8 cellular contexts compared by ENCODE assay signal in the genomic region with DNA sequence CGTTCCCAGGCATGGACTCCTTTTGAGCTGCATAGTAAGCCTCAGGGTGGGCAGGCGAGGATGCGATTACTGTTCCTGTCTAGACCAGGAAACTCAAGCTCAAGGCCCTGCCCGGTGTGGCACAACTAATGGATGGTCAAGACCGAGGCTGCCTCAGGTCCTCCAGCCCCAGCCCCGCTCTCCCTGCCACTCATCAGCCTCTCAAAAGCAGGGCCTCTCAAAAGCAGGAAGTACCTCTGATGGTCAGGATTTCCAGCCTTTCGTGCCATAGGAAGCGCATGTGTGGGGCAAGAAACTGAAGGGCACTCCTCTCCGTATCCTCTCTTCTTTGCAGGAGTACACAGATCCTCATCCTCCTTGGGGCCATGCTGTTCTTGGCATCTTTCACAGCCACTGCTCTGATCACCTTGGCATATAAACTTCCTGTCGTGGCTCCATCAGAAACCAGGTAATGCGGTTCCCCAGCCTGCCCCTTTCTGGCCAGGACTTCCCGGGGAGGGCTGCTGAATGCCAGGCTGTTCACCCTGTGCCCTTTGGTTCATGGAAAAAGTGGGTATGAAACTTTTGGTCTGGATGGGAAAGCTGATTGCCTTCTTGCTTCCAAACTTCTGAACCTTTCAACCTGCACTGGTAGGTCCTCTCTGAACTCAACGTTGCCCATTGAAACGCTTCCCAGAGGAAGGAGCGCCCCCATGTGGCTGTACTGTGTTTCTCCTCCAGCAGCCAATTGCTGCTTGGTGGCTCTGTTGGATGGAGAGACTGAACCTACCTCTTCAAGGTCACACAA.
A peak's percentile ranks its signal among the peaks of the same experiment; 100 is the strongest.
DNase-seq lines count a peak whose midpoint lies in the region; ATAC-seq, FAIRE-seq and TF ChIP-seq lines count a peak whose summit lies in the region.

No MANE protein-coding gene starts in this region.

- H3K9me2 ChIP-seq in DOHH2 (replicated peaks; ENCODE audit: control insufficient read depth, low read length) = no peaks in the 10 kb centered on the region

- no peaks in the 10 kb centered on the region for H3K27me3 Mint-ChIP-seq in mesothelial cell of epicardium (ENCODE audit: low read depth)

- peak; percentile 43 to 71 for DNase-seq in NCI-H1930 (lab: John Stamatoyannopoulos, UW)
- DNase-seq in endothelial cell of umbilical vein (ENCODE audit: low read depth, low spot score) = peak; percentile 76
- DNase-seq in mesothelial cell of epicardium (ENCODE audit: low spot score in 2 of 2, unreplicated experiment in 2 of 2) = peak; percentile 71 to 86
- no peak for DNase-seq in Ammon's horn (ENCODE audit: low spot score)
- DNase-seq in DMS79 (lab: John Stamatoyannopoulos, UW) = no peak

- H3F3A ChIP-seq in DOHH2 (ENCODE audit: control insufficient read depth, insufficient read depth) = no peaks in the 10 kb centered on the region

- no peaks in the 10 kb centered on the region for H4K20me1 ChIP-seq in DOHH2 (ENCODE audit: control insufficient read depth, insufficient read depth, low read depth, low read length)
- H4K20me1 ChIP-seq in endothelial cell of umbilical vein (replicated peaks; ENCODE audit: control insufficient read depth, extremely low read depth, insufficient read depth, low read length) = no peaks in the 10 kb centered on the region

- TF ChIP-seq POLR2A in endothelial cell of umbilical vein (IDR thresholded peaks at IDR 0.05; ENCODE audit: low read depth, low read length) = no peak

- no peak overlapping the region for H3K27ac ChIP-seq in DOHH2 (ENCODE audit: low read depth, low read length)
- H3K27ac ChIP-seq in VCaP = peak overlapping the region; percentile 94
- no peak overlapping the region for H3K27ac ChIP-seq in endothelial cell of umbilical vein (ENCODE audit: insufficient read depth, low read depth, low read length)

- H3K9me3 ChIP-seq in DOHH2 (ENCODE audit: control insufficient read depth, insufficient read depth, low read length) = no peaks in the 10 kb centered on the region
- H3K9me3 ChIP-seq in endothelial cell of umbilical vein (replicated peaks; ENCODE audit: control insufficient read depth, insufficient read depth, low read length) = no peaks in the 10 kb centered on the region

- H3K27me3 ChIP-seq in DOHH2 (ENCODE audit: control insufficient read depth, low read length) (no peaks in the 10 kb centered on the region; the same call in 1 of the 2 replicates), endothelial cell of umbilical vein (ENCODE audit: control insufficient read depth in 2 of 2, insufficient read depth in 2 of 2, low read length in 2 of 2) (peaks cover 0 to 3% of the 10 kb centered on the region in 2 experiments)

- dilution Hi-C loops in endothelial cell of umbilical vein (cut with MboI; ENCODE audit: extremely low pct_ligation_motif_present, low sequenced_read_pairs) = loop anchor here (25.0 kb wide), 1 partner anchor 270 kb away; no protein-coding TSS in a partner anchor

- POLR2A ChIA-PET in endothelial cell of umbilical vein (lab: Charles Lee) = no interaction called here

- TF ChIP-seq CTCF in DOHH2 (IDR thresholded peaks at IDR 0.05; ENCODE audit: low read depth, low read length, poor library complexity, severe bottlenecking) = peak; percentile 96
- peak; percentile 43; the same call in 1 of the 2 replicates for TF ChIP-seq CTCF in VCaP (conservative IDR thresholded peaks at IDR 0.05)
- peak; percentile 77 to 87 for TF ChIP-seq CTCF in endothelial cell of umbilical vein (IDR thresholded peaks at IDR 0.05; ENCODE audit: extremely low read depth in 1 of 2, insufficient read depth in 1 of 2, low read depth in 1 of 2, low read length in 2 of 2)
- peak; percentile 82 for TF ChIP-seq CTCF in mesothelial cell of epicardium (IDR thresholded peaks at IDR 0.05; ENCODE audit: unreplicated experiment)

- no peaks in the 10 kb centered on the region for H3K9me1 ChIP-seq in endothelial cell of umbilical vein (replicated peaks; ENCODE audit: control insufficient read depth, extremely low read depth, insufficient read depth, low read length)

- no TSS peak for BruUV-seq in endothelial cell of umbilical vein (replicated peaks; lab: Mats Ljungman, UMichigan)

- no peaks in the 10 kb centered on the region for H3K36me3 Mint-ChIP-seq in mesothelial cell of epicardium

- peak; percentile 70 for FAIRE-seq in endothelial cell of umbilical vein (lab: Jason Lieb, UNC)

- no peak overlapping the region for H3K9ac ChIP-seq in endothelial cell of umbilical vein (replicated peaks; ENCODE audit: extremely low read depth, insufficient read depth, low read length)

- H3K27ac Mint-ChIP-seq in mesothelial cell of epicardium = no peak overlapping the region

- H3K4me3 ChIP-seq in DOHH2 (ENCODE audit: low read length) = no peak overlapping the region
- H3K4me3 ChIP-seq in endothelial cell of umbilical vein (replicated peaks in 1 of 3; ENCODE audit: insufficient read depth in 1 of 3, low read depth in 1 of 3, low read length in 3 of 3) = no peak overlapping the region

- no peaks in the 10 kb centered on the region for H3K79me2 ChIP-seq in DOHH2 (ENCODE audit: control insufficient read depth, low read length)
- no peaks in the 10 kb centered on the region for H3K79me2 ChIP-seq in endothelial cell of umbilical vein (ENCODE audit: control insufficient read depth, insufficient read depth, low read length)

- CTCF ChIA-PET in endothelial cell of umbilical vein (lab: Charles Lee) = interaction anchor here (0.6 to 18.8 kb wide), 8 partner anchors 9 to 282 kb away, joined by 3 to 994 read pairs (median 3); no protein-coding TSS in a partner anchor

- no peak overlapping the region for H2AFZ ChIP-seq in endothelial cell of umbilical vein (ENCODE audit: low read depth, low read length)

- H3K9me3 Mint-ChIP-seq in mesothelial cell of epicardium = no peaks in the 10 kb centered on the region

- peaks cover 20% of the 10 kb centered on the region for H3K4me1 Mint-ChIP-seq in mesothelial cell of epicardium

- peak overlapping the region; percentile 13; the same call in 1 of the 2 replicates for H3K4me2 ChIP-seq in DOHH2 (ENCODE audit: low read length)
- no peak overlapping the region for H3K4me2 ChIP-seq in endothelial cell of umbilical vein (ENCODE audit: insufficient read depth, low read length)

- intact Hi-C loops in endothelial cell of umbilical vein (cut with micrococcal nuclease) = loop anchor here (1.0 to 2.0 kb wide), 5 partner anchors 64 to 289 kb away; a partner anchor contains a TSS

- no peak overlapping the region for H3K4me3 Mint-ChIP-seq in mesothelial cell of epicardium

- H3K36me3 ChIP-seq in DOHH2 (ENCODE audit: control insufficient read depth, low read length) = no peaks in the 10 kb centered on the region
- H3K36me3 ChIP-seq in endothelial cell of umbilical vein (ENCODE audit: control insufficient read depth in 2 of 2, extremely low read depth in 1 of 2, insufficient read depth in 2 of 2, low read length in 2 of 2) = no peaks in the 10 kb centered on the region

- peaks cover 19% of the 10 kb centered on the region for H3K4me1 ChIP-seq in DOHH2 (ENCODE audit: control insufficient read depth, low read length)
- no peaks in the 10 kb centered on the region for H3K4me1 ChIP-seq in endothelial cell of umbilical vein (ENCODE audit: control insufficient read depth, extremely low read depth, insufficient read depth, low read length)

- peak; percentile 47 for ATAC-seq in GM21786 (IDR thresholded peaks at IDR 0.05; ENCODE audit: unreplicated experiment)

TF ChIP-seq in endothelial cell of umbilical vein, 7 proteins besides CTCF, POLR2A, EP300 and RAD21:
- TF ChIP-seq, protein P1, sequence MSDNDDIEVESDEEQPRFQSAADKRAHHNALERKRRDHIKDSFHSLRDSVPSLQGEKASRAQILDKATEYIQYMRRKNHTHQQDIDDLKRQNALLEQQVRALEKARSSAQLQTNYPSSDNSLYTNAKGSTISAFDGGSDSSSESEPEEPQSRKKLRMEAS (IDR thresholded peaks at IDR 0.05; ENCODE audit: insufficient read depth, insufficient read length) = no peak
- no peak for TF ChIP-seq GATA2 (IDR thresholded peaks at IDR 0.05; ENCODE audit: insufficient read depth, insufficient read length, low read depth, low read length)
- TF ChIP-seq JUN (IDR thresholded peaks at IDR 0.05; ENCODE audit: borderline replicate concordance, insufficient read depth, insufficient read length, low read depth) = no peak
- TF ChIP-seq FOS (IDR thresholded peaks at IDR 0.05; ENCODE audit: borderline replicate concordance, insufficient read depth, low read length) = no peak
- TF ChIP-seq EZH2 (IDR thresholded peaks at IDR 0.05; ENCODE audit: borderline replicate concordance, low read depth, low read length, severe bottlenecking) = no peak
- TF ChIP-seq POLR2AphosphoS5 (IDR thresholded peaks at IDR 0.05; ENCODE audit: insufficient read depth, low read depth, low read length) = no peak
- TF ChIP-seq MYC (IDR thresholded peaks at IDR 0.05; ENCODE audit: low read depth, low read length) = no peak

Comparison
In these comparisons a context has a peak if more than half of its experiments do, and no peak if none do; other contexts are left out.
1. CTCF ChIP-seq: peak in every context shown above with its lines; median percentile 96 in DOHH2; 82 in endothelial cell of umbilical vein; 82 in mesothelial cell of epicardium; 43 in VCaP.
2. DNase-seq: peak in NCI-H1930 (2 of 2), endothelial cell of umbilical vein (single experiment) and mesothelial cell of epicardium (2 of 2); none in Ammon's horn (single experiment) and DMS79 (single experiment).